Comparison of ENCODE assay signal across 18 cellular contexts in genomic region chr11:8828055-8828454, GRCh38.
DNase-seq lines count a peak whose midpoint lies in the region; ATAC-seq, FAIRE-seq and TF ChIP-seq lines count a peak whose summit lies in the region.
"Had no signal": no experiment of that assay in that cellular context is flagged by ENCODE, and none has a peak within 500 bp of the region (broad histone marks: within the 10 kb centered on the region; RNA-seq: fewer than 3 reads in every experiment).

No MANE protein-coding gene starts in this region.

- H3K4me3 Mint-ChIP-seq in activated CD8-positive, alpha-beta memory T cell treated with anti-CD3 and anti-CD28 coated beads, Interleukin-2, amount 10 ng/mL, durations not matched to agents 7 days and 5 days = no peak overlapping the region
- H3K4me3 Mint-ChIP-seq: CD14-positive monocyte had no signal

- H3K27ac Mint-ChIP-seq in activated CD8-positive, alpha-beta memory T cell treated with anti-CD3 and anti-CD28 coated beads, Interleukin-2, amount 10 ng/mL, durations not matched to agents 7 days and 5 days = no peak overlapping the region
- H3K27ac Mint-ChIP-seq: CD14-positive monocyte had no signal

- TF ChIP-seq EP300 in K562 (IDR thresholded peaks at IDR 0.05; ENCODE audit: low read length) = no peak

- no peaks in the 10 kb centered on the region for H3K36me3 ChIP-seq in K562 (ENCODE audit: control insufficient read depth, insufficient read depth, low read length)
- peaks cover 24% of the 10 kb centered on the region for H3K36me3 ChIP-seq in mesodermal cell (ENCODE audit: control insufficient read depth, insufficient read depth, low read length)

- POLR2A ChIA-PET in K562 (lab: Yijun Ruan, JAX) = interaction anchor here (0.6 to 2.3 kb wide), 3 partner anchors 11 to 24 kb away, joined by 3 to 5 read pairs (median 3); no protein-coding TSS in a partner anchor

- no peaks in the 10 kb centered on the region for H3K9me3 ChIP-seq in K562 (replicated peaks; ENCODE audit: control insufficient read depth, insufficient read depth, low read depth, low read length)
- H3K9me3 ChIP-seq in mesodermal cell (ENCODE audit: control insufficient read depth, low read length) = no peaks in the 10 kb centered on the region

- peak overlapping the region; percentile 39; the same call in 1 of the 2 replicates for H2AFZ ChIP-seq in K562 (ENCODE audit: low read depth, low read length)

- H3K4me1 ChIP-seq in K562 (replicated peaks in 1 of 2; ENCODE audit: control insufficient read depth in 2 of 2, insufficient read depth in 2 of 2, low read length in 2 of 2) (peaks cover 7 to 64% of the 10 kb centered on the region in 2 experiments; a peak in 3 of 5 replicates), mesodermal cell (ENCODE audit: control insufficient read depth, insufficient read depth, low read length, poor library complexity, severe bottlenecking) (peaks cover 76% of the 10 kb centered on the region)

- no peak overlapping the region; a peak in 1 of 4 replicates for H3K9ac ChIP-seq in K562 (ENCODE audit: insufficient read depth in 1 of 2, low read depth in 2 of 2, low read length in 2 of 2)

- ATAC-seq in activated CD8-positive, alpha-beta memory T cell treated with anti-CD3 and anti-CD28 coated beads, Interleukin-2, amount 10 ng/mL, durations not matched to agents 7 days and 5 days = no peak
- ATAC-seq in K562 = no peak
- no peak for ATAC-seq in left colon

- BruUV-seq in K562 (replicated peaks; lab: Mats Ljungman, UMichigan) = no TSS peak

- H3K79me2 ChIP-seq in K562 (ENCODE audit: control insufficient read depth, insufficient read depth, low read length) = no peaks in the 10 kb centered on the region

- no peak for TF ChIP-seq POLR2A in K562 (conservative IDR thresholded peaks at IDR 0.05)

- H3K9me3 Mint-ChIP-seq in activated CD8-positive, alpha-beta memory T cell treated with anti-CD3 and anti-CD28 coated beads, Interleukin-2, amount 10 ng/mL, durations not matched to agents 7 days and 5 days (ENCODE audit: low read depth) = no peaks in the 10 kb centered on the region
- H3K9me3 Mint-ChIP-seq: CD14-positive monocyte had no signal

- H3K4me1 Mint-ChIP-seq in activated CD8-positive, alpha-beta memory T cell treated with anti-CD3 and anti-CD28 coated beads, Interleukin-2, amount 10 ng/mL, durations not matched to agents 7 days and 5 days = peaks cover 11% of the 10 kb centered on the region
- H3K4me1 Mint-ChIP-seq: CD14-positive monocyte had no signal

- peaks cover 7 to 19% of the 10 kb centered on the region in 2 experiments; a peak in 3 of 5 replicates for H3K27me3 ChIP-seq in K562 (ENCODE audit: control insufficient read depth in 2 of 2, insufficient read depth in 2 of 2, low read length in 2 of 2)

- no peaks in the 10 kb centered on the region for H4K20me1 ChIP-seq in K562 (replicated peaks; ENCODE audit: control insufficient read depth, insufficient read depth, low read length)

- no peak overlapping the region for H3K27ac ChIP-seq in K562 (ENCODE audit: extremely low read depth, low read depth, low read length)
- peak overlapping the region; percentile 16 for H3K27ac ChIP-seq in mesodermal cell (ENCODE audit: low read depth, low read length, severe bottlenecking)
- H3K27ac ChIP-seq: SK-N-MC had no signal

- H3K36me3 Mint-ChIP-seq in activated CD8-positive, alpha-beta memory T cell treated with anti-CD3 and anti-CD28 coated beads, Interleukin-2, amount 10 ng/mL, durations not matched to agents 7 days and 5 days = no peaks in the 10 kb centered on the region
- H3K36me3 Mint-ChIP-seq: CD14-positive monocyte had no signal

- DNase-seq in activated CD8-positive, alpha-beta memory T cell treated with anti-CD3 and anti-CD28 coated beads, Interleukin-2, amount 50 U/mL, for 48 hours = peak; percentile 12
- DNase-seq in activated CD8-positive, alpha-beta memory T cell treated with anti-CD3 and anti-CD28 coated beads, Interleukin-2, amount 10 ng/mL, durations not matched to agents 7 days and 5 days = no peak
- DNase-seq in K562 (ENCODE audit: extremely low read depth in 1 of 4, low spot score in 3 of 4) (no peak), left colon (no peak), kidney tubule cell (ENCODE audit: low spot score) (no peak), AML-193 (lab: John Stamatoyannopoulos, UW) (no peak)
- DNase-seq in activated T-cell treated with anti-CD3 and anti-CD28 coated beads, Interleukin-2, amount 50 U/mL, for 48 hours = no peak
- DNase-seq: DMS 273 treated with DMSO at 0.1 percent for 48 hours, NCI-H1436 treated with DMSO at 0.1 percent for 48 hours, NCI-H2081, NCI-H510A treated with DMSO at 0.1 percent for 48 hours, Right ventricle myocardium superior had no signal

- no peak overlapping the region for H3K4me3 ChIP-seq in K562
- H3K4me3 ChIP-seq in mesodermal cell (ENCODE audit: extremely low read depth, insufficient read depth, low read length, poor library complexity, severe bottlenecking) = no peak overlapping the region
- H3K4me3 ChIP-seq: SK-N-MC had no signal

- in situ Hi-C loops in K562 (cut with MboI) = no loop called here

- TF ChIP-seq RAD21 in K562 (CRISPR knock-in tag; conservative IDR thresholded peaks at IDR 0.05 in 1 of 2, IDR thresholded peaks at IDR 0.05 in 1 of 2) = no peak

- WGBS in K562 (ENCODE audit: insufficient coverage, low coverage, missing lambda C conversion rate) = 19% methylated on average over 4 of the region's 4 CpGs
- 90 to 100% methylated on average over 2 to 4 of the region's 4 CpGs for WGBS in mesodermal cell (ENCODE audit: insufficient coverage in 2 of 2), 2 experiments

- no peak for FAIRE-seq in K562 (lab: Jason Lieb, UNC)
- FAIRE-seq: A204.1, GM12892, RCC 7860 had no signal

- CTCF ChIA-PET in activated CD8-positive, alpha-beta memory T cell treated with anti-CD3 and anti-CD28 coated beads, Interleukin-2, amount 10 ng/mL, durations not matched to agents 7 days and 5 days (lab: Charles Lee) = interaction anchor here (0.6 kb wide), 1 partner anchor 169 kb away, joined by 5 read pairs; no protein-coding TSS in a partner anchor
- CTCF ChIA-PET in K562 (lab: Yijun Ruan, JAX; ENCODE audit: low intra/inter-chr PET ratio) = no interaction called here

- no peak for TF ChIP-seq CTCF in K562 (IDR thresholded peaks at IDR 0.05 in 2 of 3, conservative IDR thresholded peaks at IDR 0.05 in 1 of 3; ENCODE audit: insufficient read depth in 2 of 3, low read depth in 1 of 3, low read length in 3 of 3)

- no peak overlapping the region for H3K4me2 ChIP-seq in K562 (ENCODE audit: insufficient read depth, low read length)

- no peaks in the 10 kb centered on the region for H3K9me1 ChIP-seq in K562 (ENCODE audit: control insufficient read depth, insufficient read depth, low read length)

- intact Hi-C loops in K562 (cut with micrococcal nuclease) (no loop called here), left colon (cut with DNase I, micrococcal nuclease) (no loop called here)

- H3K27me3 Mint-ChIP-seq in activated CD8-positive, alpha-beta memory T cell treated with anti-CD3 and anti-CD28 coated beads, Interleukin-2, amount 10 ng/mL, durations not matched to agents 7 days and 5 days = no peaks in the 10 kb centered on the region

TF ChIP-seq in K562, 482 proteins besides CTCF, POLR2A, EP300 and RAD21:
- TF ChIP-seq TFE3 (CRISPR knock-in tag; IDR thresholded peaks at IDR 0.05) = no peak
- 0 out of 2 replicates have a peak, but pooled peaks have one; percentile 16 for TF ChIP-seq SPI1 (IDR thresholded peaks at IDR 0.05; ENCODE audit: borderline replicate concordance, low read depth, low read length)
TF ChIP-seq in K562: peak in this region for 1.
